In the genomic region with DNA sequence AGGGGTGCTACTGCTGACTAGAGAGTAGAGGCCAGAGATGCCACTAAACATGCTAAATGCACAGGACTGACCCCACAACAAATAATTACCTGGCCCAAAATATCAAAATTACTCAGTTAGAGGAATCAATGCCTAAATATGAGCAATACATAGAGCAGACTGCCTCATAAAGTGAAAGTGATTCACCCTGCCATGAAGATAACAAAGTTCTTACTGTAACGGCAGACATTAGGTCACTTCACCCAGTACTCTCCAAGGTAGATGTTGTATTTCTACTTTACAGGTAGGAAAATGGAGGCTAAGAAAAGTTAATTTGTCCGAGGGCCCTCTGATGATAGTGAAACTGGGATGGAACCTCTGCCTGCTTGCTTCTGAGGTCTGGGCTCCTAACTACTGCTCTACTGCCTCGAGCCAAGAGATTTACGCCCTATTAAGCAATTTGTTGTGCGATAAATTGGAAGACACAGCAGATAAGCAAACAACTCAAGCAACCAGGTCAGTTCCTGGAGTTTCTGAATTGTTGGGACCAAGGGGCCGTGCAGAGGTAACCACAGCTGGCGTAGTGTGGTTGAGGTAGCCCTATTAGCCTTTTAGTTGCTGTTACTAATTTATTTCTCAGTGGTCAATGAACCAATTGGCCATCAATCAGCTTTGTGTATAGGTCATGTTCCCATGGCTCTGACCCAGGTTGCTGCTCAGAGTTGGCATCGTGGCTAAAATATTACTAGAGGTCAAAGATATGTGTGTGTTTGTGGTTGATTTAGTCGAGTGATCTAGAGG, we compare ENCODE assay signal across 1 cellular context.
TF ChIP-seq lines count a peak whose summit lies in the region.

No MANE protein-coding gene starts in this region.

TF ChIP-seq in HepG2, 621 proteins besides CTCF, POLR2A, EP300 and RAD21 (continued from another document):
- TF ChIP-seq, protein P1, sequence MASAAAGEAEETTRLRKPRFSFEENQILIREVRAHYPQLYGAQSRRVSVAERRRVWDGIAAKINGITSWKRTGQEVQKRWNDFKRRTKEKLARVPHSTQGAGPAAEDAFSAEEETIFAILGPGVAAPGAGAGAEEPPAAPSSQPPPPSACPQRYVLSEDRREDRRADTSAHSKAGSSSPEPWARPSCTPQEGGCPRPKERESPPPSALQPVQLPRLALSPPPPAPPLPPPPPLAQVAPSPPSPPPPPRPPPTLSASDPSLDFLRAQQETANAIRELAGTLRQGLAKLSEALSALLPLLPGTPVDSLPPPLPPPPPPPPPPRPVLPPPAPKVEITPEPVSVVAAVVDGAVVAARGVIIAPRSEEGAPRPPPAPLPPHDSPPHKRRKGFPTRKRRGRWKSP (CRISPR knock-in tag; IDR thresholded peaks at IDR 0.05) = no peak
- TF ChIP-seq, protein P2, sequence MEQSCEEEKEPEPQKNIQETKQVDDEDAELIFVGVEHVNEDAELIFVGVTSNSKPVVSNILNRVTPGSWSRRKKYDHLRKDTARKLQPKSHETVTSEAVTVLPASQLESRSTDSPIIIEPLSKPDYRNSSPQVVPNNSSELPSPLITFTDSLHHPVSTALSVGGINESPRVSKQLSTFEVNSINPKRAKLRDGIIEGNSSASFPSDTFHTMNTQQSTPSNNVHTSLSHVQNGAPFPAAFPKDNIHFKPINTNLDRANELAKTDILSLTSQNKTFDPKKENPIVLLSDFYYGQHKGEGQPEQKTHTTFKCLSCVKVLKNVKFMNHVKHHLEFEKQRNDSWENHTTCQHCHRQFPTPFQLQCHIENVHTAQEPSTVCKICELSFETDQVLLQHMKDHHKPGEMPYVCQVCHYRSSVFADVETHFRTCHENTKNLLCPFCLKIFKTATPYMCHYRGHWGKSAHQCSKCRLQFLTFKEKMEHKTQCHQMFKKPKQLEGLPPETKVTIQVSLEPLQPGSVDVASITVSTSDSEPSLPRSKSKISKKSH (CRISPR knock-in tag; IDR thresholded peaks at IDR 0.05; ENCODE audit: borderline replicate concordance) = no peak
- TF ChIP-seq, protein P3, sequence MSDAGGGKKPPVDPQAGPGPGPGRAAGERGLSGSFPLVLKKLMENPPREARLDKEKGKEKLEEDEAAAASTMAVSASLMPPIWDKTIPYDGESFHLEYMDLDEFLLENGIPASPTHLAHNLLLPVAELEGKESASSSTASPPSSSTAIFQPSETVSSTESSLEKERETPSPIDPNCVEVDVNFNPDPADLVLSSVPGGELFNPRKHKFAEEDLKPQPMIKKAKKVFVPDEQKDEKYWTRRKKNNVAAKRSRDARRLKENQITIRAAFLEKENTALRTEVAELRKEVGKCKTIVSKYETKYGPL (CRISPR knock-in tag; IDR thresholded peaks at IDR 0.05) = no peak
- no peak for TF ChIP-seq ZFP36 (IDR thresholded peaks at IDR 0.05; ENCODE audit: borderline replicate concordance, low read depth, low read length, partially characterized antibody)
- no peak for TF ChIP-seq MAX (IDR thresholded peaks at IDR 0.05)
- no peak for TF ChIP-seq ZBED4 (CRISPR knock-in tag; IDR thresholded peaks at IDR 0.05; ENCODE audit: borderline replicate concordance)
- TF ChIP-seq ZFP36L1 (CRISPR knock-in tag; IDR thresholded peaks at IDR 0.05) = no peak
- no peak for TF ChIP-seq ZNF446 (CRISPR knock-in tag; IDR thresholded peaks at IDR 0.05)
- no peak for TF ChIP-seq PAX8 (CRISPR knock-in tag; IDR thresholded peaks at IDR 0.05; ENCODE audit: borderline replicate concordance)
